ENCODE assay signal across 1 cellular context in the genomic region with DNA sequence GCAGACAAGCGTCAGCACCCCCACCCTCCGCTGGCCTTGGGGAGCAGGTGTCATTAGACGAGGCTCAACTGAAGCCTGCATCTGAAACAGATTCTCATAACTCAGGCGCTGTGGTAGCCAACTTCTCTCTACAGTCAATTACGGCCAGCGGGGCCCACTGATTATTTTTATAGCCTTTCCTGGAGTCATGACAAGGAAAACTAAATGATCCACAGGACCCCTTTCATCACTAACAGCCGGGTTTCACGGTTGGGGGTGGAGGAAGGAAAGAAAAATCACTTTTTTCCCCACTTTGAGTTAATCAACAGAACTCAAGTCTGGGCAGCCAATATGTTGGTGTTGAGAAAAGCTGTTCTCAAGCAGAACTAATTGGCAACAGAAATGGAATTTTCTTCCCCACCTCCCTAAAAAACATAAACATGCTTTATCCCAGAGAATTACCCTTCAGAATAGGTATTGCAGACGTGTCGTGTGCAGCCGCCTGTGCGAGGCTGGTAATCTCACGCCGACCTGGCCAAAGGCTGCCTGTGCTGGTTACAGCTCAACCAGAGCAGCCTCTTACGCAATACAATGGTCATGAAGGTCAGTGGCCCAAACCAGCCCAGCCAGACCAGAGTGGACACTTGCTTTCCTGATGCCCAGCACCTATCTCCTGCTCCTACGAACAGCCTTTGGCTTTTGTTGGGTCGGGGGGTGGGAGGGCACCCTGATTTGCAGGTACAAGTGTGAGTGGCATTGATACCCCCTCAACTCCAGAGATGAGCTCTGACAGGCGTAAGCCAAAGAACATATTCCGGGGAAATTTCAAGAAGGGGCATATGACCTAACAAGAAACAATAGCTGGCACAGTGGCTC.
TF ChIP-seq lines count a peak whose summit lies in the region.

No MANE protein-coding gene starts in this region.

TF ChIP-seq in K562, 482 proteins besides CTCF, POLR2A, EP300 and RAD21 (continued from another document and continues in another):
- TF ChIP-seq, protein P1, sequence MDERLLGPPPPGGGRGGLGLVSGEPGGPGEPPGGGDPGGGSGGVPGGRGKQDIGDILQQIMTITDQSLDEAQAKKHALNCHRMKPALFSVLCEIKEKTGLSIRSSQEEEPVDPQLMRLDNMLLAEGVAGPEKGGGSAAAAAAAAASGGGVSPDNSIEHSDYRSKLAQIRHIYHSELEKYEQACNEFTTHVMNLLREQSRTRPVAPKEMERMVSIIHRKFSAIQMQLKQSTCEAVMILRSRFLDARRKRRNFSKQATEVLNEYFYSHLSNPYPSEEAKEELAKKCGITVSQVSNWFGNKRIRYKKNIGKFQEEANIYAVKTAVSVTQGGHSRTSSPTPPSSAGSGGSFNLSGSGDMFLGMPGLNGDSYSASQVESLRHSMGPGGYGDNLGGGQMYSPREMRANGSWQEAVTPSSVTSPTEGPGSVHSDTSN (CRISPR knock-in tag; IDR thresholded peaks at IDR 0.05; ENCODE audit: low read depth): no peak
- TF ChIP-seq, protein P1 (tag; conservative IDR thresholded peaks at IDR 0.05; ENCODE audit: low read depth): no peak
- TF ChIP-seq ZNF175 (CRISPR knock-in tag; IDR thresholded peaks at IDR 0.05; ENCODE audit: low read depth) (no peak), EWSR1 (IDR thresholded peaks at IDR 0.05; ENCODE audit: borderline replicate concordance, low read depth, partially characterized antibody) (no peak), HMGN3 (IDR thresholded peaks at IDR 0.05; ENCODE audit: borderline replicate concordance, extremely low read depth, insufficient read length, low read depth, low read length) (no peak), ZNF354B (CRISPR knock-in tag; IDR thresholded peaks at IDR 0.05) (no peak), TCF7 (IDR thresholded peaks at IDR 0.05; ENCODE audit: borderline replicate concordance) (no peak), NR2C1 (IDR thresholded peaks at IDR 0.05) (no peak), NR2C1 (tag; IDR thresholded peaks at IDR 0.05) (no peak), RBM17 (IDR thresholded peaks at IDR 0.05; ENCODE audit: borderline replicate concordance, low read depth, low read length) (no peak), CEBPB (tag; IDR thresholded peaks at IDR 0.05) (peak; percentile 97), ILK (tag; IDR thresholded peaks at IDR 0.05; ENCODE audit: borderline replicate concordance, low read depth) (no peak), TCFL5 (CRISPR knock-in tag; conservative IDR thresholded peaks at IDR 0.05) (no peak), NFATC3 (IDR thresholded peaks at IDR 0.05) (no peak), REST (CRISPR knock-in tag; IDR thresholded peaks at IDR 0.05; ENCODE audit: low read depth) (no peak), DIDO1 (tag; IDR thresholded peaks at IDR 0.05; ENCODE audit: low read depth) (no peak), RREB1 (CRISPR knock-in tag; IDR thresholded peaks at IDR 0.05) (no peak)
- TF ChIP-seq, protein P2, sequence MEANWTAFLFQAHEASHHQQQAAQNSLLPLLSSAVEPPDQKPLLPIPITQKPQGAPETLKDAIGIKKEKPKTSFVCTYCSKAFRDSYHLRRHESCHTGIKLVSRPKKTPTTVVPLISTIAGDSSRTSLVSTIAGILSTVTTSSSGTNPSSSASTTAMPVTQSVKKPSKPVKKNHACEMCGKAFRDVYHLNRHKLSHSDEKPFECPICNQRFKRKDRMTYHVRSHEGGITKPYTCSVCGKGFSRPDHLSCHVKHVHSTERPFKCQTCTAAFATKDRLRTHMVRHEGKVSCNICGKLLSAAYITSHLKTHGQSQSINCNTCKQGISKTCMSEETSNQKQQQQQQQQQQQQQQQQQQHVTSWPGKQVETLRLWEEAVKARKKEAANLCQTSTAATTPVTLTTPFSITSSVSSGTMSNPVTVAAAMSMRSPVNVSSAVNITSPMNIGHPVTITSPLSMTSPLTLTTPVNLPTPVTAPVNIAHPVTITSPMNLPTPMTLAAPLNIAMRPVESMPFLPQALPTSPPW (CRISPR knock-in tag; IDR thresholded peaks at IDR 0.05): no peak
- TF ChIP-seq, protein P3, sequence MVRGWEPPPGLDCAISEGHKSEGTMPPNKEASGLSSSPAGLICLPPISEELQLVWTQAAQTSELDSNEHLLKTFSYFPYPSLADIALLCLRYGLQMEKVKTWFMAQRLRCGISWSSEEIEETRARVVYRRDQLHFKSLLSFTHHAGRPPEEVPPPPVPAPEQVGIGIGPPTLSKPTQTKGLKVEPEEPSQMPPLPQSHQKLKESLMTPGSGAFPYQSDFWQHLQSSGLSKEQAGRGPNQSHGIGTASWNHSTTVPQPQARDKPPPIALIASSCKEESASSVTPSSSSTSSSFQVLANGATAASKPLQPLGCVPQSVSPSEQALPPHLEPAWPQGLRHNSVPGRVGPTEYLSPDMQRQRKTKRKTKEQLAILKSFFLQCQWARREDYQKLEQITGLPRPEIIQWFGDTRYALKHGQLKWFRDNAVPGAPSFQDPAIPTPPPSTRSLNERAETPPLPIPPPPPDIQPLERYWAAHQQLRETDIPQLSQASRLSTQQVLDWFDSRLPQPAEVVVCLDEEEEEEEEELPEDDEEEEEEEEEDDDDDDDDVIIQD (CRISPR knock-in tag; IDR thresholded peaks at IDR 0.05): no peak
- TF ChIP-seq, protein P4, sequence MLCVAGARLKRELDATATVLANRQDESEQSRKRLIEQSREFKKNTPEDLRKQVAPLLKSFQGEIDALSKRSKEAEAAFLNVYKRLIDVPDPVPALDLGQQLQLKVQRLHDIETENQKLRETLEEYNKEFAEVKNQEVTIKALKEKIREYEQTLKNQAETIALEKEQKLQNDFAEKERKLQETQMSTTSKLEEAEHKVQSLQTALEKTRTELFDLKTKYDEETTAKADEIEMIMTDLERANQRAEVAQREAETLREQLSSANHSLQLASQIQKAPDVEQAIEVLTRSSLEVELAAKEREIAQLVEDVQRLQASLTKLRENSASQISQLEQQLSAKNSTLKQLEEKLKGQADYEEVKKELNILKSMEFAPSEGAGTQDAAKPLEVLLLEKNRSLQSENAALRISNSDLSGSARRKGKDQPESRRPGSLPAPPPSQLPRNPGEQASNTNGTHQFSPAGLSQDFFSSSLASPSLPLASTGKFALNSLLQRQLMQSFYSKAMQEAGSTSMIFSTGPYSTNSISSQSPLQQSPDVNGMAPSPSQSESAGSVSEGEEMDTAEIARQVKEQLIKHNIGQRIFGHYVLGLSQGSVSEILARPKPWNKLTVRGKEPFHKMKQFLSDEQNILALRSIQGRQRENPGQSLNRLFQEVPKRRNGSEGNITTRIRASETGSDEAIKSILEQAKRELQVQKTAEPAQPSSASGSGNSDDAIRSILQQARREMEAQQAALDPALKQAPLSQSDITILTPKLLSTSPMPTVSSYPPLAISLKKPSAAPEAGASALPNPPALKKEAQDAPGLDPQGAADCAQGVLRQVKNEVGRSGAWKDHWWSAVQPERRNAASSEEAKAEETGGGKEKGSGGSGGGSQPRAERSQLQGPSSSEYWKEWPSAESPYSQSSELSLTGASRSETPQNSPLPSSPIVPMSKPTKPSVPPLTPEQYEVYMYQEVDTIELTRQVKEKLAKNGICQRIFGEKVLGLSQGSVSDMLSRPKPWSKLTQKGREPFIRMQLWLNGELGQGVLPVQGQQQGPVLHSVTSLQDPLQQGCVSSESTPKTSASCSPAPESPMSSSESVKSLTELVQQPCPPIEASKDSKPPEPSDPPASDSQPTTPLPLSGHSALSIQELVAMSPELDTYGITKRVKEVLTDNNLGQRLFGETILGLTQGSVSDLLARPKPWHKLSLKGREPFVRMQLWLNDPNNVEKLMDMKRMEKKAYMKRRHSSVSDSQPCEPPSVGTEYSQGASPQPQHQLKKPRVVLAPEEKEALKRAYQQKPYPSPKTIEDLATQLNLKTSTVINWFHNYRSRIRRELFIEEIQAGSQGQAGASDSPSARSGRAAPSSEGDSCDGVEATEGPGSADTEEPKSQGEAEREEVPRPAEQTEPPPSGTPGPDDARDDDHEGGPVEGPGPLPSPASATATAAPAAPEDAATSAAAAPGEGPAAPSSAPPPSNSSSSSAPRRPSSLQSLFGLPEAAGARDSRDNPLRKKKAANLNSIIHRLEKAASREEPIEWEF (CRISPR knock-in tag; IDR thresholded peaks at IDR 0.05): no peak
- TF ChIP-seq, protein P5, sequence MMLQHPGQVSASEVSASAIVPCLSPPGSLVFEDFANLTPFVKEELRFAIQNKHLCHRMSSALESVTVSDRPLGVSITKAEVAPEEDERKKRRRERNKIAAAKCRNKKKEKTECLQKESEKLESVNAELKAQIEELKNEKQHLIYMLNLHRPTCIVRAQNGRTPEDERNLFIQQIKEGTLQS (IDR thresholded peaks at IDR 0.05): peak; percentile 47; the same call in 1 of the 2 replicates
- TF ChIP-seq, protein P5 (CRISPR knock-in tag; conservative IDR thresholded peaks at IDR 0.05): no peak
